8 cellular contexts compared by ENCODE assay signal in the genomic region with DNA sequence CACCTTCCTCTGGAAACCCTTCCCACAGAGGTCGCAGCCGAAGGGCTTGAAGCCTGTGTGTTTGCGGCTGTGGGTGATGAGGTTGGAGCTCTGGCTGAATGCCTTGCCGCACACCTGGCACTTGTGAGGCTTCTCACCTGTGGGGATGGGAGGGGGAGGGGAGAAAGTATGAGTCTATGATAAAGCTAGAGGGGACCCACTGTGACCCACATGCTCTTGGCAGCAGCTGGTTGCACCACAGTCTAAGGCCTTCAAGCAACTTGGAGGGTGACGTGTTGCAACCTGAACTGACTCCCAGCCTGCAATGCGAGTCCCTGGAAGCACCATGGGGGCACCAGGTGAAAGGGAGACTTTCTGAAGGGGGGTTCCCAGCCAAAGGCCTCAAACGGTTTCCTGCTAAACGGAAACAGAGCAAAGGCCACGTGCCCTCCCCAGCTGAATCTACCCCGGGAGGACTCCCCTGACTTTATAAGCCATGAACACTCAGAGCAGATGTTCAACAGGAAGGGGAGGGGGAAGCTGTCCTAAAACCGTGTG. TPM values are rescaled to one million over a fixed set of nuclear protein-coding genes. Genes with fewer than 3 reads are reported as not detected.
DNase-seq lines count a peak whose midpoint lies in the region; ATAC-seq and TF ChIP-seq lines count a peak whose summit lies in the region.

No MANE protein-coding gene starts in this region.

- no peak for ATAC-seq in HG03378 (IDR thresholded peaks at IDR 0.05; ENCODE audit: unreplicated experiment)
- no peak for ATAC-seq in left ventricle myocardium superior

- peak; percentile 78 for DNase-seq in NAMALWA (ENCODE audit: low spot score)
- peak; percentile 43 for DNase-seq in activated T-cell treated with anti-CD3 and anti-CD28 coated beads for 48 hours (ENCODE audit: low read depth)
- peak; percentile 53 for DNase-seq in stimulated activated CD4-positive, alpha-beta T cell treated with anti-CD3 and anti-CD28 coated beads, Interleukin-4, amount 100 ng/mL, for 1 hour
- DNase-seq in midbrain (lab: John Stamatoyannopoulos, UW): no peak
- no peak for DNase-seq in NCI-H2227 treated with DMSO at 0.1 percent for 48 hours (lab: John Stamatoyannopoulos, UW)
- no peak for DNase-seq in left ventricle myocardium superior

- intact Hi-C loops in left ventricle myocardium superior (cut with micrococcal nuclease): no loop called here

- peak; percentile 15 for TF ChIP-seq POLR2A in GM19099 (IDR thresholded peaks at IDR 0.05; ENCODE audit: extremely low read depth, insufficient read length, low read depth)

RNA-seq across cellular contexts. Expression of a gene that starts 10.6 kb away (rescaled TPM):
- 0.30 TPM for total RNA-seq in left ventricle myocardium superior

Comparison
In these comparisons a context has a peak if more than half of its experiments do, and no peak if none do; other contexts are left out.
1. DNase-seq: peak in NAMALWA (single experiment), activated T-cell treated with anti-CD3 and anti-CD28 coated beads for 48 hours (single experiment) and stimulated activated CD4-positive, alpha-beta T cell treated with anti-CD3 and anti-CD28 coated beads, Interleukin-4, amount 100 ng/mL, for 1 hour (single experiment); none in midbrain (single experiment), NCI-H2227 treated with DMSO at 0.1 percent for 48 hours (single experiment) and left ventricle myocardium superior (single experiment).